4 cellular contexts compared by ENCODE assay signal in genomic region chr5:84831701-84832100, GRCh38.
"Had no signal": no experiment of that assay in that cellular context is flagged by ENCODE, and none has a peak within 500 bp of the region (broad histone marks: within the 10 kb centered on the region; RNA-seq: fewer than 3 reads in every experiment).

No MANE protein-coding gene starts in this region.

- H3K4me1 Mint-ChIP-seq: GM23338, H9 had no signal

- H2AFZ ChIP-seq: GM23338 had no signal

- H3K4me2 ChIP-seq: GM23338 had no signal

- H3K4me3 Mint-ChIP-seq: GM23338, H9 had no signal

- ATAC-seq: GM23338 had no signal

- H3K4me3 ChIP-seq: GM23338 had no signal

- DNase-seq: H9, HCEC 1CT, IMR-90 had no signal

- H3K27ac Mint-ChIP-seq: GM23338, H9 had no signal
